19 cellular contexts compared by ENCODE assay signal in the genomic region with DNA sequence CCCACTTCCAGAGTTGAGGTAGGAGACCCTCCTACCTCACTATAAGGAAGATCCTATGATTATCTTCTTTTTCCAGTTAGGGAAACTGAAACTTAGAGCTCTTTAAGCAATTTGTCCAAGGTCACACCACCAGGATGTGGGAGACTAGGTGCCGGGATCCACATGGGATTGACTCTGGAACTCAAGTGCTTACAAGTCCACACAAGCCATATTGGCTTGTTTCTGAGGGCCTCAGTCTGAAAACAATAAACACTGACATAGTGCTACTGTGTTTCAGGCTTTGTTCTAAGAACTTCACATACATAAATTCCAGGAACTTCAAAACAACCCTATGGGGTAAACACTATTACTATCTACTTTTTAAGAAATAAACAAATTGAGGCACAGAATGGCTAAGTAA.
DNase-seq lines count a peak whose midpoint lies in the region; FAIRE-seq and TF ChIP-seq lines count a peak whose summit lies in the region.
"Had no signal": no experiment of that assay in that cellular context is flagged by ENCODE, and none has a peak within 500 bp of the region (broad histone marks: within the 10 kb centered on the region; RNA-seq: fewer than 3 reads in every experiment).

No MANE protein-coding gene starts in this region.

- no peak overlapping the region for H3K4me3 Mint-ChIP-seq in MCF 10A (ENCODE audit: unreplicated experiment)
- H3K4me3 Mint-ChIP-seq: CD8-positive, alpha-beta T cell had no signal

- FAIRE-seq in keratinocyte (lab: Jason Lieb, UNC): peak; percentile 89
- FAIRE-seq: GM12878, GM19239, H1 had no signal

- H3K4me1 ChIP-seq in breast epithelium (no peaks in the 10 kb centered on the region), keratinocyte (ENCODE audit: control insufficient read depth, extremely low read depth, insufficient read depth, low read length) (peaks cover 37% of the 10 kb centered on the region)

- H3K9me1 ChIP-seq in keratinocyte (ENCODE audit: control insufficient read depth, extremely low read depth, insufficient read depth, low read length): no peaks in the 10 kb centered on the region

- H3K4me2 ChIP-seq in keratinocyte (ENCODE audit: control insufficient read depth, extremely low read depth, insufficient read depth, low read depth, low read length): no peak overlapping the region

- H3K79me2 ChIP-seq in keratinocyte (ENCODE audit: control insufficient read depth, insufficient read depth, low read length): no peaks in the 10 kb centered on the region

- H3K36me3 ChIP-seq in breast epithelium (no peaks in the 10 kb centered on the region), keratinocyte (ENCODE audit: control insufficient read depth in 2 of 2, extremely low read depth in 1 of 2, insufficient read depth in 2 of 2, low read length in 2 of 2) (no peaks in the 10 kb centered on the region)

- no peaks in the 10 kb centered on the region for H4K20me1 ChIP-seq in keratinocyte (ENCODE audit: control insufficient read depth, extremely low read depth, insufficient read depth, low read length)

- H3K27ac Mint-ChIP-seq in MCF 10A (ENCODE audit: low read depth, unreplicated experiment): no peak overlapping the region
- H3K27ac Mint-ChIP-seq: CD8-positive, alpha-beta T cell had no signal

- no peaks in the 10 kb centered on the region for H3K36me3 Mint-ChIP-seq in MCF 10A (ENCODE audit: insufficient read depth, unreplicated experiment)
- H3K36me3 Mint-ChIP-seq: CD8-positive, alpha-beta T cell had no signal

- H3K9me3 Mint-ChIP-seq in MCF 10A (ENCODE audit: unreplicated experiment): no peaks in the 10 kb centered on the region
- H3K9me3 Mint-ChIP-seq: CD8-positive, alpha-beta T cell had no signal

- H3K9ac ChIP-seq in keratinocyte (ENCODE audit: control insufficient read depth, extremely low read depth, insufficient read depth, low read length): no peak overlapping the region
- H3K9ac ChIP-seq: GM23248 had no signal

- H3K9me3 ChIP-seq in breast epithelium: no peaks in the 10 kb centered on the region
- no peaks in the 10 kb centered on the region for H3K9me3 ChIP-seq in keratinocyte (ENCODE audit: control insufficient read depth, low read depth, low read length)
- H3K9me3 ChIP-seq: Caco-2 had no signal

- no peak overlapping the region for H3K27ac ChIP-seq in breast epithelium
- H3K27ac ChIP-seq in keratinocyte (ENCODE audit: control insufficient read depth, insufficient read depth, low read length): no peak overlapping the region
- H3K27ac ChIP-seq: GM23248 had no signal

- peaks cover 23% of the 10 kb centered on the region for H3K4me1 Mint-ChIP-seq in MCF 10A (ENCODE audit: insufficient read depth, unreplicated experiment)

- H3K27me3 ChIP-seq in breast epithelium: no peaks in the 10 kb centered on the region
- H3K27me3 ChIP-seq in keratinocyte (ENCODE audit: control insufficient read depth, extremely low read depth, insufficient read depth, low read length): no peaks in the 10 kb centered on the region

- TF ChIP-seq POLR2A in breast epithelium (IDR thresholded peaks at IDR 0.05): no peak

- dilution Hi-C loops in keratinocyte (cut with MboI; ENCODE audit: extremely low pct_ligation_motif_present, low sequenced_read_pairs): no loop called here

- DNase-seq in MCF 10A (ENCODE audit: unreplicated experiment) (peak; percentile 14), breast epithelium (ENCODE audit: low spot score in 2 of 2) (no peak), epithelial cell of esophagus (ENCODE audit: low read depth) (peak; percentile 65), keratinocyte (ENCODE audit: low read depth, low spot score) (no peak)
- DNase-seq in activated T-cell treated with anti-CD3 and anti-CD28 coated beads, Interleukin-2, amount 50 U/mL, for 1 hour: no peak
- no peak for DNase-seq in activated naive CD4-positive, alpha-beta T cell treated with Interleukin-2 at 50 U/mL for 16 hours
- DNase-seq: C1 segment of cervical spinal cord; Caco-2; CD8-positive, alpha-beta T cell; DMS153; DMS79; EL; GDM1; GM23248; H7; HCEC 1CT had no signal

- CTCF ChIA-PET in MCF 10A (lab: Yijun Ruan, JAX): interaction anchor here (1.0 to 1.3 kb wide), 2 partner anchors 23 to 45 kb away, joined by 3 read pairs; no protein-coding TSS in a partner anchor

- H3K4me3 ChIP-seq in breast epithelium (no peak overlapping the region), epithelial cell of esophagus (ENCODE audit: low read length) (no peak overlapping the region), keratinocyte (ENCODE audit: control insufficient read depth in 2 of 3, extremely low read depth in 1 of 3, insufficient read depth in 2 of 3, low read depth in 1 of 3, low read length in 3 of 3) (no peak overlapping the region)
- H3K4me3 ChIP-seq: GM12878, GM23248 had no signal

- no TSS peak for BruUV-seq in MCF 10A (replicated peaks; lab: Mats Ljungman, UMichigan)

- POLR2A ChIA-PET in MCF 10A (lab: Yijun Ruan, JAX): no interaction called here

- H2AFZ ChIP-seq in keratinocyte (ENCODE audit: control insufficient read depth, low read length): no peak overlapping the region
- H2AFZ ChIP-seq: GM23248 had no signal

- TF ChIP-seq CTCF in MCF 10A (IDR thresholded peaks at IDR 0.05; ENCODE audit: unreplicated experiment) (no peak), breast epithelium (IDR thresholded peaks at IDR 0.05) (no peak), epithelial cell of esophagus (IDR thresholded peaks at IDR 0.05; ENCODE audit: insufficient read depth, low read depth, low read length, missing control alignments) (no peak), keratinocyte (optimal IDR thresholded peaks at IDR 0.05 in 1 of 3, IDR thresholded peaks at IDR 0.05 in 1 of 3, conservative IDR thresholded peaks at IDR 0.05 in 1 of 3; ENCODE audit: extremely low read depth in 1 of 3, insufficient read depth in 2 of 3, low read length in 3 of 3) (no peak)

- no peaks in the 10 kb centered on the region for H3K27me3 Mint-ChIP-seq in MCF 10A (ENCODE audit: insufficient read depth, unreplicated experiment)

- intact Hi-C loops in MCF 10A (cut with micrococcal nuclease) (no loop called here), breast epithelium (cut with DNase I; ENCODE audit: low total_unique reads) (no loop called here)

Comparison
In these comparisons a context has a peak if more than half of its experiments do, and no peak if none do; other contexts are left out.
1. DNase-seq: peak in MCF 10A (single experiment) and epithelial cell of esophagus (single experiment); none in breast epithelium (0 of 2), keratinocyte (single experiment), activated T-cell treated with anti-CD3 and anti-CD28 coated beads, Interleukin-2, amount 50 U/mL, for 1 hour (single experiment) and activated naive CD4-positive, alpha-beta T cell treated with Interleukin-2 at 50 U/mL for 16 hours (single experiment).